In the genomic region with DNA sequence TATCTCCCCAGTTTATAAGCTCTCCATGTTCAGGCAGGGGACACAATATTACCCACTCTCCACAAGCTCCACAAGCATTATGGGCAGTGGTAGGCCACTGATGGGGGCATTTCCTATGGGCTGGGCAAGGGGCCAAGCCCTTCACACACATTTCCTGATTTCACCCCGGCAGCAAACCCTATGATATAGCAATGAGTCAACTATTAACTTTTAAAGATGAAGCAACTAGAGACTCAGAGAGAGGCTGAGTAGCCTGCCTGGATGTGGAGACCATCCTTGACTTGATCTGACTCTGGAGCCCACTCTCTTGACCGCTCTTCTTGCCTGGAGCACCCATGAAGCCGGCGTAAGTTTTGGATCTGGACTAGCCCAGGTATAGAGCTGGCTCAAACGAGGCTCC, we compare ENCODE assay signal across 23 cellular contexts. TPM values are rescaled to one million over a fixed set of nuclear protein-coding genes. Genes with fewer than 3 reads are reported as not detected.
DNase-seq lines count a peak whose midpoint lies in the region; ATAC-seq and TF ChIP-seq lines count a peak whose summit lies in the region.
"Had no signal": no experiment of that assay in that cellular context is flagged by ENCODE, and none has a peak within 500 bp of the region (broad histone marks: within the 10 kb centered on the region; RNA-seq: fewer than 3 reads in every experiment).

No MANE protein-coding gene starts in this region.

- H3K36me3 Mint-ChIP-seq in MCF 10A (ENCODE audit: insufficient read depth, unreplicated experiment) (no peaks in the 10 kb centered on the region), T-helper 17 cell (ENCODE audit: low read depth) (no peaks in the 10 kb centered on the region)
- H3K36me3 Mint-ChIP-seq: CD14-positive monocyte had no signal

- TF ChIP-seq POLR2A in breast epithelium (IDR thresholded peaks at IDR 0.05): no peak

- H3K27me3 ChIP-seq in breast epithelium: peaks cover 0 to 4% of the 10 kb centered on the region in 2 donors
- no peaks in the 10 kb centered on the region for H3K27me3 ChIP-seq in HAP-1 (ENCODE audit: low read depth)
- H3K27me3 ChIP-seq: thyroid gland had no signal

- no peak for ATAC-seq in T-helper 17 cell
- ATAC-seq in GM21723 (IDR thresholded peaks at IDR 0.05; ENCODE audit: unreplicated experiment): no peak
- ATAC-seq: effector memory CD8-positive, alpha-beta T cell; GM23338; left cardiac atrium had no signal

- peaks cover 8% of the 10 kb centered on the region for H3K27me3 Mint-ChIP-seq in MCF 10A (ENCODE audit: insufficient read depth, unreplicated experiment)
- H3K27me3 Mint-ChIP-seq in T-helper 17 cell: peaks cover 45% of the 10 kb centered on the region

- no peak for TF ChIP-seq CTCF in MCF 10A (IDR thresholded peaks at IDR 0.05; ENCODE audit: unreplicated experiment)
- no peak for TF ChIP-seq CTCF in breast epithelium (IDR thresholded peaks at IDR 0.05)

- no peaks in the 10 kb centered on the region for H3K9me3 Mint-ChIP-seq in MCF 10A (ENCODE audit: unreplicated experiment)
- H3K9me3 Mint-ChIP-seq: activated CD4-positive, alpha-beta T cell treated with anti-CD3 and anti-CD28 coated beads, Interleukin-2, amount 10 ng/mL, durations not matched to agents 24 days and 14 days; effector memory CD8-positive, alpha-beta T cell; GM23338; neural crest cell had no signal

- intact Hi-C loops in MCF 10A (cut with micrococcal nuclease) (no loop called here), breast epithelium (cut with DNase I; ENCODE audit: low total_unique reads) (no loop called here)

- in situ Hi-C loops in HAP-1 (cut with MboI; ENCODE audit: low sequenced_read_pairs): no loop called here

- H3K4me1 Mint-ChIP-seq in MCF 10A (ENCODE audit: insufficient read depth, unreplicated experiment) (no peaks in the 10 kb centered on the region), T-helper 17 cell (no peaks in the 10 kb centered on the region)
- H3K4me1 Mint-ChIP-seq: activated CD4-positive, alpha-beta T cell treated with anti-CD3 and anti-CD28 coated beads, Interleukin-2, amount 10 ng/mL, durations not matched to agents 24 days and 14 days; CD14-positive monocyte; GM23338; neural crest cell had no signal

- H3K27ac ChIP-seq in breast epithelium: no peak overlapping the region
- H3K27ac ChIP-seq: thyroid gland had no signal

- H3K4me3 Mint-ChIP-seq in MCF 10A (ENCODE audit: unreplicated experiment) (no peak overlapping the region), T-helper 17 cell (no peak overlapping the region)
- H3K4me3 Mint-ChIP-seq: activated CD4-positive, alpha-beta T cell treated with anti-CD3 and anti-CD28 coated beads, Interleukin-2, amount 10 ng/mL, durations not matched to agents 24 days and 14 days; CD14-positive monocyte; effector memory CD8-positive, alpha-beta T cell; GM23338; neural crest cell had no signal

- POLR2A ChIA-PET in MCF 10A (lab: Yijun Ruan, JAX): no interaction called here

- peak; percentile 54 for DNase-seq in MCF 10A (ENCODE audit: unreplicated experiment)
- no peak for DNase-seq in breast epithelium (ENCODE audit: low spot score in 2 of 2)
- peak; percentile 33 for DNase-seq in NCI-H226
- DNase-seq in dermis blood vessel endothelial cell: peak; percentile 14
- peak; percentile 57 for DNase-seq in renal cortical epithelial cell (ENCODE audit: low read depth)
- no peak for DNase-seq in T-helper 17 cell
- no peak for DNase-seq in HAP-1 (ENCODE audit: low spot score in 2 of 2)
- DNase-seq: 8988T; activated CD4-positive, alpha-beta T cell treated with anti-CD3 and anti-CD28 coated beads, Interleukin-2, amount 10 ng/mL, durations not matched to agents 24 days and 14 days; activated CD8-positive, alpha-beta memory T cell treated with anti-CD3 and anti-CD28 coated beads, Interleukin-2, amount 50 U/mL, for 48 hours; activated gamma-delta T cell; amygdala; effector memory CD8-positive, alpha-beta T cell; left cardiac atrium; NCI-H1417 treated with DMSO at 0.1 percent for 48 hours; NCI-H748 treated with DMSO at 0.1 percent for 48 hours; SK-N-SH; thyroid gland had no signal

- H3K36me3 ChIP-seq in breast epithelium (no peaks in the 10 kb centered on the region), HAP-1 (replicated peaks) (no peaks in the 10 kb centered on the region)
- H3K36me3 ChIP-seq: thyroid gland had no signal

- BruUV-seq in MCF 10A (replicated peaks; lab: Mats Ljungman, UMichigan): no TSS peak

- CTCF ChIA-PET in MCF 10A (lab: Yijun Ruan, JAX): interaction anchor here (0.6 to 1.3 kb wide), 3 partner anchors 8 to 38 kb away, joined by 3 to 5 read pairs (median 5); no protein-coding TSS in a partner anchor

- H3K9me3 ChIP-seq in breast epithelium (no peaks in the 10 kb centered on the region), T-helper 17 cell (ENCODE audit: control insufficient read depth, low read length, poor library complexity, severe bottlenecking) (no peaks in the 10 kb centered on the region), HAP-1 (no peaks in the 10 kb centered on the region)
- H3K9me3 ChIP-seq: SK-N-SH, thyroid gland had no signal

- no peak overlapping the region for H3K4me3 ChIP-seq in breast epithelium
- H3K4me3 ChIP-seq in HAP-1: no peak overlapping the region
- H3K4me3 ChIP-seq: GM23338, thyroid gland had no signal

- H3K4me1 ChIP-seq in breast epithelium (no peaks in the 10 kb centered on the region), HAP-1 (no peaks in the 10 kb centered on the region)
- H3K4me1 ChIP-seq: thyroid gland had no signal

- H3K27ac Mint-ChIP-seq in MCF 10A (ENCODE audit: low read depth, unreplicated experiment): no peak overlapping the region
- H3K27ac Mint-ChIP-seq in T-helper 17 cell: no peak overlapping the region
- H3K27ac Mint-ChIP-seq: activated CD4-positive, alpha-beta T cell treated with anti-CD3 and anti-CD28 coated beads, Interleukin-2, amount 10 ng/mL, durations not matched to agents 24 days and 14 days; effector memory CD8-positive, alpha-beta T cell; GM23338 had no signal

RNA-seq across cellular contexts. Expression of a gene that starts 27.4 kb away (rescaled TPM):
- 0.14 and 0.20 TPM in 2 replicates for total RNA-seq in MCF 10A (2022)
- total RNA-seq in breast epithelium: under 1 TPM in 1 of 3 donors, not detected in 2; 0.33 TPM
- under 0.01 TPM in 1 of 2 replicates, not detected in the other for total RNA-seq in dermis blood vessel endothelial cell
- total RNA-seq in renal cortical epithelial cell: 0.87 and 2.9 TPM in 2 replicates
- total RNA-seq in T-helper 17 cell: not detected
- total RNA-seq: activated CD4-positive, alpha-beta T cell treated with anti-CD3 and anti-CD28 coated beads, Interleukin-2, amount 10 ng/mL, durations not matched to agents 24 days and 14 days; left cardiac atrium; neural crest cell; thyroid gland had no signal

RNA-seq across cellular contexts. Expression of a gene that starts 27.5 kb away (rescaled TPM):
- total RNA-seq in MCF 10A (2022) (0.17 and 0.30 TPM in 2 replicates), breast epithelium (under 1 TPM in 1 of 3 donors, not detected in 2; 0.33 TPM), dermis blood vessel endothelial cell (not detected in 2 replicates), renal cortical epithelial cell (0.35 and 1.8 TPM in 2 replicates), T-helper 17 cell (not detected)
- total RNA-seq: activated CD4-positive, alpha-beta T cell treated with anti-CD3 and anti-CD28 coated beads, Interleukin-2, amount 10 ng/mL, durations not matched to agents 24 days and 14 days; left cardiac atrium; thyroid gland had no signal

RNA-seq across cellular contexts. Expression of a gene that starts 31.6 kb away (rescaled TPM):
- total RNA-seq in MCF 10A (2022): not detected in 2 replicates
- not detected for total RNA-seq in breast epithelium
- total RNA-seq in dermis blood vessel endothelial cell: not detected in 2 replicates
- not detected in 2 replicates for total RNA-seq in renal cortical epithelial cell
- not detected for total RNA-seq in T-helper 17 cell
- total RNA-seq: activated CD4-positive, alpha-beta T cell treated with anti-CD3 and anti-CD28 coated beads, Interleukin-2, amount 10 ng/mL, durations not matched to agents 24 days and 14 days; cerebellum; GM23338; left cardiac atrium; neural crest cell; thyroid gland had no signal

RNA-seq across cellular contexts. Expression of a gene that starts 46.3 kb away (rescaled TPM):
- total RNA-seq in MCF 10A (2022) (not detected in 2 replicates), breast epithelium (not detected), dermis blood vessel endothelial cell (not detected in 2 replicates), renal cortical epithelial cell (not detected in 2 replicates), T-helper 17 cell (not detected)
- total RNA-seq: activated CD4-positive, alpha-beta T cell treated with anti-CD3 and anti-CD28 coated beads, Interleukin-2, amount 10 ng/mL, durations not matched to agents 24 days and 14 days; cerebellum; GM23338; left cardiac atrium; neural crest cell; thyroid gland had no signal

Comparison
In these comparisons a context has a peak if more than half of its experiments do, and no peak if none do; other contexts are left out.
1. DNase-seq: peak in MCF 10A (single experiment), NCI-H226 (single experiment), dermis blood vessel endothelial cell (single experiment) and renal cortical epithelial cell (single experiment); none in breast epithelium (0 of 2), T-helper 17 cell (0 of 3) and HAP-1 (0 of 2).